8 cellular contexts compared by ENCODE assay signal in genomic region chr1:204520834-204521709, GRCh38. TPM values are rescaled to one million over a fixed set of nuclear protein-coding genes. Genes with fewer than 3 reads are reported as not detected.
DNase-seq lines count a peak whose midpoint lies in the region; ATAC-seq and TF ChIP-seq lines count a peak whose summit lies in the region.

No MANE protein-coding gene starts in this region.

- POLR2A ChIA-PET in activated B cell treated with CpG ODN at 0.5 μM for 24 hours (lab: Charles Lee): interaction anchor here (0.6 to 5.5 kb wide), 5 partner anchors 7 to 125 kb away, joined by 5 to 63 read pairs (median 12); no protein-coding TSS in a partner anchor

- H3K4me1 Mint-ChIP-seq in activated B cell treated with CpG ODN at 0.5 μM for 24 hours: peaks cover 75% of the 10 kb centered on the region
- peaks cover 69% of the 10 kb centered on the region for H3K4me1 Mint-ChIP-seq in stimulated activated memory B cell treated with anti-CD40 and anti-IgM and Interleukin-4, amounts not matched to agents 10 μg/mL and 1 μg/mL and 100 μg/mL, for 72 hours

- ATAC-seq in GM21528 (IDR thresholded peaks at IDR 0.05; ENCODE audit: low FRiP score, unreplicated experiment): peak; percentile 54
- ATAC-seq in activated B cell treated with CpG ODN at 0.5 μM for 24 hours (ENCODE audit: low read depth): peak; percentile 36
- ATAC-seq in stimulated activated memory B cell treated with anti-CD40 and anti-IgM and Interleukin-4, amounts not matched to agents 10 μg/mL and 1 μg/mL and 100 μg/mL, for 72 hours: peak; percentile 76

- peak overlapping the region; percentile 68 for H3K4me3 Mint-ChIP-seq in activated B cell treated with CpG ODN at 0.5 μM for 24 hours
- peak overlapping the region; percentile 39 for H3K4me3 Mint-ChIP-seq in stimulated activated memory B cell treated with anti-CD40 and anti-IgM and Interleukin-4, amounts not matched to agents 10 μg/mL and 1 μg/mL and 100 μg/mL, for 72 hours

- H3K27ac Mint-ChIP-seq in activated B cell treated with CpG ODN at 0.5 μM for 24 hours: peak overlapping the region; percentile 84
- H3K27ac Mint-ChIP-seq in stimulated activated memory B cell treated with anti-CD40 and anti-IgM and Interleukin-4, amounts not matched to agents 10 μg/mL and 1 μg/mL and 100 μg/mL, for 72 hours: no peak overlapping the region

- CTCF ChIA-PET in activated B cell treated with CpG ODN at 0.5 μM for 24 hours (lab: Charles Lee): interaction anchor here (0.8 kb wide), 2 partner anchors 10 to 243 kb away, joined by 3 read pairs; no protein-coding TSS in a partner anchor

- DNase-seq in GM03348 (ENCODE audit: low spot score) (peak; percentile 17), KG1 (lab: John Stamatoyannopoulos, UW) (peak; percentile 11), activated B cell treated with CpG ODN at 0.5 μM for 24 hours (peak; percentile 30), epithelial cell of esophagus (ENCODE audit: low read depth) (peak; percentile 51), NCI-H82 treated with DMSO at 0.1 percent for 48 hours (lab: John Stamatoyannopoulos, UW; ENCODE audit: unreplicated experiment) (no peak), NCI-H82 (lab: John Stamatoyannopoulos, UW) (no peak)

- TF ChIP-seq CTCF in activated B cell treated with CpG ODN at 0.5 μM for 24 hours (IDR thresholded peaks at IDR 0.05) (no peak), epithelial cell of esophagus (IDR thresholded peaks at IDR 0.05; ENCODE audit: insufficient read depth, low read depth, low read length, missing control alignments) (no peak)

- peaks cover 65% of the 10 kb centered on the region for H3K36me3 Mint-ChIP-seq in activated B cell treated with CpG ODN at 0.5 μM for 24 hours (ENCODE audit: low read depth)
- peaks cover 55% of the 10 kb centered on the region for H3K36me3 Mint-ChIP-seq in stimulated activated memory B cell treated with anti-CD40 and anti-IgM and Interleukin-4, amounts not matched to agents 10 μg/mL and 1 μg/mL and 100 μg/mL, for 72 hours

- H3K4me3 ChIP-seq in epithelial cell of esophagus (ENCODE audit: low read length): no peak overlapping the region

- intact Hi-C loops in activated B cell treated with CpG ODN at 0.5 μM for 24 hours (cut with micrococcal nuclease): loop anchor here (1.0 kb wide), 2 partner anchors 10 to 14 kb away; no protein-coding TSS in a partner anchor

- no peaks in the 10 kb centered on the region for H3K27me3 Mint-ChIP-seq in activated B cell treated with CpG ODN at 0.5 μM for 24 hours
- H3K27me3 Mint-ChIP-seq in stimulated activated memory B cell treated with anti-CD40 and anti-IgM and Interleukin-4, amounts not matched to agents 10 μg/mL and 1 μg/mL and 100 μg/mL, for 72 hours: no peaks in the 10 kb centered on the region

- H3K9me3 Mint-ChIP-seq in activated B cell treated with CpG ODN at 0.5 μM for 24 hours: peaks cover 4% of the 10 kb centered on the region
- H3K9me3 Mint-ChIP-seq in stimulated activated memory B cell treated with anti-CD40 and anti-IgM and Interleukin-4, amounts not matched to agents 10 μg/mL and 1 μg/mL and 100 μg/mL, for 72 hours: peaks cover 5% of the 10 kb centered on the region

RNA-seq across cellular contexts. Expression of gene MDM4, which starts 4.9 kb away (rescaled TPM):
- 221 and 264 TPM in 2 replicates for total RNA-seq in activated B cell treated with CpG ODN at 0.5 μM for 24 hours

RNA-seq across cellular contexts. Expression of gene PIK3C2B, which starts 26.5 kb away (rescaled TPM):
- total RNA-seq in activated B cell treated with CpG ODN at 0.5 μM for 24 hours: 127 and 151 TPM in 2 replicates

Comparison
In these comparisons a context has a peak if more than half of its experiments do, and no peak if none do; other contexts are left out.
1. DNase-seq: peak in GM03348 (single experiment), KG1 (single experiment), activated B cell treated with CpG ODN at 0.5 μM for 24 hours (single experiment) and epithelial cell of esophagus (single experiment); none in NCI-H82 treated with DMSO at 0.1 percent for 48 hours (single experiment) and NCI-H82 (single experiment).
2. Peak in every context shown above with its lines, with median percentiles within 50 percentile points of each other: ATAC-seq.